ENCODE assay signal across 1 cellular context in genomic region chr5:34915139-34915855, GRCh38.
TF ChIP-seq lines count a peak whose summit lies in the region.

Gene BRIX1 (plus strand): TSS chr5:34915711. CDS start chr5:34915739, 28 bp downstream.
Gene RAD1 (minus strand): TSS chr5:34915504. CDS start chr5:34914892, 612 bp downstream.

TF ChIP-seq in WTC11, 78 proteins besides CTCF, POLR2A, EP300 and RAD21 (continued from another document):
- TF ChIP-seq, protein P1, sequence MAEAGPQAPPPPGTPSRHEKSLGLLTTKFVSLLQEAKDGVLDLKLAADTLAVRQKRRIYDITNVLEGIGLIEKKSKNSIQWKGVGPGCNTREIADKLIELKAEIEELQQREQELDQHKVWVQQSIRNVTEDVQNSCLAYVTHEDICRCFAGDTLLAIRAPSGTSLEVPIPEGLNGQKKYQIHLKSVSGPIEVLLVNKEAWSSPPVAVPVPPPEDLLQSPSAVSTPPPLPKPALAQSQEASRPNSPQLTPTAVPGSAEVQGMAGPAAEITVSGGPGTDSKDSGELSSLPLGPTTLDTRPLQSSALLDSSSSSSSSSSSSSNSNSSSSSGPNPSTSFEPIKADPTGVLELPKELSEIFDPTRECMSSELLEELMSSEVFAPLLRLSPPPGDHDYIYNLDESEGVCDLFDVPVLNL (CRISPR knock-in tag; IDR thresholded peaks at IDR 0.05; ENCODE audit: borderline replicate concordance, low read depth), result peak; percentile 70; the same call in 1 of the 2 replicates
- TF ChIP-seq, protein P2, sequence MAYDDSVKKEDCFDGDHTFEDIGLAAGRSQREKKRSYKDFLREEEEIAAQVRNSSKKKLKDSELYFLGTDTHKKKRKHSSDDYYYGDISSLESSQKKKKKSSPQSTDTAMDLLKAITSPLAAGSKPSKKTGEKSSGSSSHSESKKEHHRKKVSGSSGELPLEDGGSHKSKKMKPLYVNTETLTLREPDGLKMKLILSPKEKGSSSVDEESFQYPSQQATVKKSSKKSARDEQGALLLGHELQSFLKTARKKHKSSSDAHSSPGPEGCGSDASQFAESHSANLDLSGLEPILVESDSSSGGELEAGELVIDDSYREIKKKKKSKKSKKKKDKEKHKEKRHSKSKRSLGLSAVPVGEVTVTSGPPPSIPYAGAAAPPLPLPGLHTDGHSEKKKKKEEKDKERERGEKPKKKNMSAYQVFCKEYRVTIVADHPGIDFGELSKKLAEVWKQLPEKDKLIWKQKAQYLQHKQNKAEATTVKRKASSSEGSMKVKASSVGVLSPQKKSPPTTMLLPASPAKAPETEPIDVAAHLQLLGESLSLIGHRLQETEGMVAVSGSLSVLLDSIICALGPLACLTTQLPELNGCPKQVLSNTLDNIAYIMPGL (CRISPR knock-in tag; IDR thresholded peaks at IDR 0.05), result peak; percentile 75; the same call in 1 of the 2 replicates
- TF ChIP-seq ZBTB21 (CRISPR knock-in tag; IDR thresholded peaks at IDR 0.05; ENCODE audit: borderline replicate concordance) (no peak), ZNF671 (CRISPR knock-in tag; IDR thresholded peaks at IDR 0.05) (no peak), ERG (CRISPR knock-in tag; IDR thresholded peaks at IDR 0.05) (no peak), MLX (CRISPR knock-in tag; IDR thresholded peaks at IDR 0.05) (0 out of 2 replicates have a peak, but pooled peaks have one; percentile 24), FOXP4 (CRISPR knock-in tag; IDR thresholded peaks at IDR 0.05) (0 out of 2 replicates have a peak, but pooled peaks have one; percentile 54), MYBL2 (CRISPR knock-in tag; IDR thresholded peaks at IDR 0.05) (peak; percentile 78), MAX (CRISPR knock-in tag; IDR thresholded peaks at IDR 0.05) (peak; percentile 91), KAT7 (CRISPR knock-in tag; IDR thresholded peaks at IDR 0.05; ENCODE audit: borderline replicate concordance) (no peak), SP1 (CRISPR knock-in tag; conservative IDR thresholded peaks at IDR 0.05) (peak; percentile 87), GRHL2 (CRISPR knock-in tag; IDR thresholded peaks at IDR 0.05; ENCODE audit: insufficient replicate concordance, severe bottlenecking) (no peak), CREM (CRISPR knock-in tag; IDR thresholded peaks at IDR 0.05) (peak; percentile 81), NR1H2 (CRISPR knock-in tag; IDR thresholded peaks at IDR 0.05) (no peak), ELF4 (CRISPR knock-in tag; IDR thresholded peaks at IDR 0.05; ENCODE audit: low read depth) (no peak), HMGA2 (CRISPR knock-in tag; IDR thresholded peaks at IDR 0.05) (0 out of 2 replicates have a peak, but pooled peaks have one; percentile 5), RORB (CRISPR knock-in tag; IDR thresholded peaks at IDR 0.05) (no peak), E2F5 (CRISPR knock-in tag; IDR thresholded peaks at IDR 0.05) (peak; percentile 93), ARID4B (CRISPR knock-in tag; IDR thresholded peaks at IDR 0.05; ENCODE audit: borderline replicate concordance) (0 out of 2 replicates have a peak, but pooled peaks have one; percentile 75), CBFB (CRISPR knock-in tag; IDR thresholded peaks at IDR 0.05; ENCODE audit: low read depth) (no peak), FOXK1 (CRISPR knock-in tag; IDR thresholded peaks at IDR 0.05) (peak; percentile 94), NFE2L1 (CRISPR knock-in tag; IDR thresholded peaks at IDR 0.05) (peak; percentile 58; the same call in 1 of the 2 replicates), SMAD3 (CRISPR knock-in tag; IDR thresholded peaks at IDR 0.05; ENCODE audit: borderline replicate concordance) (no peak; the same call in 1 of the 2 replicates), CREB1 (CRISPR knock-in tag; IDR thresholded peaks at IDR 0.05) (no peak), FOXP1 (CRISPR knock-in tag; IDR thresholded peaks at IDR 0.05; ENCODE audit: borderline replicate concordance) (peak; percentile 86), ZNF317 (CRISPR knock-in tag; IDR thresholded peaks at IDR 0.05; ENCODE audit: borderline replicate concordance, low read depth) (peak; percentile 45; the same call in 1 of the 2 replicates), ETV6 (CRISPR knock-in tag; IDR thresholded peaks at IDR 0.05) (peak; percentile 70), JAZF1 (CRISPR knock-in tag; IDR thresholded peaks at IDR 0.05) (no peak), TEAD1 (CRISPR knock-in tag; IDR thresholded peaks at IDR 0.05) (peak; percentile 81), SOX15 (CRISPR knock-in tag; IDR thresholded peaks at IDR 0.05) (no peak), AR (CRISPR knock-in tag; IDR thresholded peaks at IDR 0.05) (no peak)
- TF ChIP-seq, protein P3, sequence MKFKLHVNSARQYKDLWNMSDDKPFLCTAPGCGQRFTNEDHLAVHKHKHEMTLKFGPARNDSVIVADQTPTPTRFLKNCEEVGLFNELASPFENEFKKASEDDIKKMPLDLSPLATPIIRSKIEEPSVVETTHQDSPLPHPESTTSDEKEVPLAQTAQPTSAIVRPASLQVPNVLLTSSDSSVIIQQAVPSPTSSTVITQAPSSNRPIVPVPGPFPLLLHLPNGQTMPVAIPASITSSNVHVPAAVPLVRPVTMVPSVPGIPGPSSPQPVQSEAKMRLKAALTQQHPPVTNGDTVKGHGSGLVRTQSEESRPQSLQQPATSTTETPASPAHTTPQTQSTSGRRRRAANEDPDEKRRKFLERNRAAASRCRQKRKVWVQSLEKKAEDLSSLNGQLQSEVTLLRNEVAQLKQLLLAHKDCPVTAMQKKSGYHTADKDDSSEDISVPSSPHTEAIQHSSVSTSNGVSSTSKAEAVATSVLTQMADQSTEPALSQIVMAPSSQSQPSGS (CRISPR knock-in tag; IDR thresholded peaks at IDR 0.05; ENCODE audit: borderline replicate concordance, low read depth), result no peak
- TF ChIP-seq, protein P4, sequence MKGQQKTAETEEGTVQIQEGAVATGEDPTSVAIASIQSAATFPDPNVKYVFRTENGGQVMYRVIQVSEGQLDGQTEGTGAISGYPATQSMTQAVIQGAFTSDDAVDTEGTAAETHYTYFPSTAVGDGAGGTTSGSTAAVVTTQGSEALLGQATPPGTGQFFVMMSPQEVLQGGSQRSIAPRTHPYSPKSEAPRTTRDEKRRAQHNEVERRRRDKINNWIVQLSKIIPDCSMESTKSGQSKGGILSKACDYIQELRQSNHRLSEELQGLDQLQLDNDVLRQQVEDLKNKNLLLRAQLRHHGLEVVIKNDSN (CRISPR knock-in tag; IDR thresholded peaks at IDR 0.05), result peak; percentile 42; the same call in 1 of the 2 replicates
- TF ChIP-seq, protein P5, sequence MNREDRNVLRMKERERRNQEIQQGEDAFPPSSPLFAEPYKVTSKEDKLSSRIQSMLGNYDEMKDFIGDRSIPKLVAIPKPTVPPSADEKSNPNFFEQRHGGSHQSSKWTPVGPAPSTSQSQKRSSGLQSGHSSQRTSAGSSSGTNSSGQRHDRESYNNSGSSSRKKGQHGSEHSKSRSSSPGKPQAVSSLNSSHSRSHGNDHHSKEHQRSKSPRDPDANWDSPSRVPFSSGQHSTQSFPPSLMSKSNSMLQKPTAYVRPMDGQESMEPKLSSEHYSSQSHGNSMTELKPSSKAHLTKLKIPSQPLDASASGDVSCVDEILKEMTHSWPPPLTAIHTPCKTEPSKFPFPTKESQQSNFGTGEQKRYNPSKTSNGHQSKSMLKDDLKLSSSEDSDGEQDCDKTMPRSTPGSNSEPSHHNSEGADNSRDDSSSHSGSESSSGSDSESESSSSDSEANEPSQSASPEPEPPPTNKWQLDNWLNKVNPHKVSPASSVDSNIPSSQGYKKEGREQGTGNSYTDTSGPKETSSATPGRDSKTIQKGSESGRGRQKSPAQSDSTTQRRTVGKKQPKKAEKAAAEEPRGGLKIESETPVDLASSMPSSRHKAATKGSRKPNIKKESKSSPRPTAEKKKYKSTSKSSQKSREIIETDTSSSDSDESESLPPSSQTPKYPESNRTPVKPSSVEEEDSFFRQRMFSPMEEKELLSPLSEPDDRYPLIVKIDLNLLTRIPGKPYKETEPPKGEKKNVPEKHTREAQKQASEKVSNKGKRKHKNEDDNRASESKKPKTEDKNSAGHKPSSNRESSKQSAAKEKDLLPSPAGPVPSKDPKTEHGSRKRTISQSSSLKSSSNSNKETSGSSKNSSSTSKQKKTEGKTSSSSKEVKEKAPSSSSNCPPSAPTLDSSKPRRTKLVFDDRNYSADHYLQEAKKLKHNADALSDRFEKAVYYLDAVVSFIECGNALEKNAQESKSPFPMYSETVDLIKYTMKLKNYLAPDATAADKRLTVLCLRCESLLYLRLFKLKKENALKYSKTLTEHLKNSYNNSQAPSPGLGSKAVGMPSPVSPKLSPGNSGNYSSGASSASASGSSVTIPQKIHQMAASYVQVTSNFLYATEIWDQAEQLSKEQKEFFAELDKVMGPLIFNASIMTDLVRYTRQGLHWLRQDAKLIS (CRISPR knock-in tag; IDR thresholded peaks at IDR 0.05; ENCODE audit: borderline replicate concordance), result no peak
